Comparison of ENCODE assay signal across 1 cellular context in genomic region chr3:115819785-115820384, GRCh38.
TF ChIP-seq lines count a peak whose summit lies in the region.

No MANE protein-coding gene starts in this region.

TF ChIP-seq in H1, 55 proteins besides CTCF, POLR2A, EP300 and RAD21 (continued from another document):
- 0 out of 2 replicates have a peak, but pooled peaks have one; percentile 38 for TF ChIP-seq MAX (IDR thresholded peaks at IDR 0.05)
